In the genomic region with DNA sequence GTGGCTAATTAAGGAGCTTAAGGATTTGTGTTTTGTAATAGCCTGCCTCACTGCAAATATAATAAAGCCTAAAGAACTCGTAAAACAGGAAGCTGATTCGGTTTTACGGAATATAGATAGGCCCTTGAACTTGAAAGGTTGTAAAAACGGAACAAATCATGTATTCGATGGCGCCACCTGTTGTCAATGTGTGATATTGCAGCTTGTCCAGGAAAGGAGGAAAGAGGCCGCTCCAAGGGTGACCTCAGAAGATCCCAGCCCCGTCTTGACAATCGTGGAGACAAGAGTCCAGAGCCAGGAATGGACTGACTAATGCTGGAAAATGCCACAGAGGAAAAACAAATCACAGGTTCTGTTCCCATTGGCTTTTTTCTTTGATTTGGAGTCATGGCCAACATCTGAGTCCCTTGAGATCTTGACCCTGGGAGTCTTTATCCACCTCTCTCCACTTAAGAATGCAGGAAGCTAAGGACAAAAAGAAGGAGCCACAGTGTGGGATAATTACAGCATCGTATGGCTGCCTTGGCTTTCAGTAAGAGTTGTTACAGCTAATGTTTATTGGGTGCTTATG, we compare ENCODE assay signal across 8 cellular contexts. TPM values are rescaled to one million over a fixed set of nuclear protein-coding genes. Genes with fewer than 3 reads are reported as not detected.
DNase-seq lines count a peak whose midpoint lies in the region; ATAC-seq, FAIRE-seq and TF ChIP-seq lines count a peak whose summit lies in the region.

No MANE protein-coding gene starts in this region.

- ATAC-seq in GM12878 (peak; percentile 48), HG02840 (IDR thresholded peaks at IDR 0.05; ENCODE audit: low FRiP score, unreplicated experiment) (no peak), GM21825 (IDR thresholded peaks at IDR 0.05; ENCODE audit: unreplicated experiment) (no peak)

- no peaks in the 10 kb centered on the region for H3K9me3 ChIP-seq in GM12878 (replicated peaks; ENCODE audit: control insufficient read depth, insufficient read depth, low read length)

- SMC1A ChIA-PET in GM12878 (lab: Charles Lee; ENCODE audit: uncharacterized antibody, unreplicated experiment), result interaction anchor here (0.7 to 1.6 kb wide), 4 partner anchors 116 to 606 kb away, joined by 3 to 8 read pairs (median 4); no protein-coding TSS in a partner anchor

- H3K27ac ChIP-seq in GM12878 (ENCODE audit: control insufficient read depth, insufficient read depth), result no peak overlapping the region

- intact Hi-C loops in GM12878 (cut with micrococcal nuclease; ENCODE audit: unreplicated experiment), result loop anchor here (1.0 to 2.0 kb wide), 3 partner anchors 116 to 440 kb away; no protein-coding TSS in a partner anchor

- H3K27me3 ChIP-seq in GM12878 (replicated peaks in 1 of 2; ENCODE audit: control insufficient read depth in 2 of 2, insufficient read depth in 2 of 2, low read length in 1 of 2), result peaks cover 0 to under 1% of the 10 kb centered on the region in 2 experiments; a peak in 2 of 4 replicates

- POLR2A ChIA-PET in GM12878 (lab: Charles Lee), result no interaction called here

- TF ChIP-seq RAD21 in GM12878 (IDR thresholded peaks at IDR 0.05; ENCODE audit: insufficient read depth, low read depth, low read length), result peak; percentile 56; the same call in 1 of the 2 replicates

- no peak overlapping the region for H3K4me3 ChIP-seq in GM12878

- H3K4me1 ChIP-seq in GM12878 (ENCODE audit: control insufficient read depth, insufficient read depth, low read length), result no peaks in the 10 kb centered on the region

- peak; percentile 49 for FAIRE-seq in G401.6 (lab: Jason Lieb, UNC)
- peak; percentile 85 for FAIRE-seq in GM12878 (lab: Jason Lieb, UNC)

- peak; percentile 72 to 85 (median 73) for TF ChIP-seq CTCF in GM12878 (IDR thresholded peaks at IDR 0.05 in 2 of 3, conservative IDR thresholded peaks at IDR 0.05 in 1 of 3; ENCODE audit: control insufficient read depth in 2 of 3, extremely low read depth in 1 of 3, insufficient read depth in 1 of 3, low read depth in 3 of 3, low read length in 3 of 3)

- WGBS in GM12878 (ENCODE audit: insufficient coverage, insufficient replicate concordance, low lambda C conversion rate, missing lambda C conversion rate), result 1% methylated on average over 10 of the region's 10 CpGs

- no peak overlapping the region for H3K4me2 ChIP-seq in GM12878 (ENCODE audit: control insufficient read depth, insufficient read depth)

- peak; percentile 24 for DNase-seq in LHCN-M2 (ENCODE audit: low read depth)
- peak; percentile 70 for DNase-seq in SK-MEL-5 (ENCODE audit: low read depth, low spot score)
- DNase-seq in GM12878 (ENCODE audit: low read depth, low spot score), result peak; percentile 5
- DNase-seq in inferior parietal cortex (ENCODE audit: extremely low spot score), result peak; percentile 94
- DNase-seq in smooth muscle cell of the brain vasculature (ENCODE audit: low read depth, low spot score), result peak; percentile 36

- CTCF ChIA-PET in GM12878 (lab: Yijun Ruan, JAX), result interaction anchor here (0.7 to 2.9 kb wide), 16 partner anchors 9 to 684 kb away, joined by 3 to 15 read pairs (median 4); no protein-coding TSS in a partner anchor

- no peak overlapping the region for H2AFZ ChIP-seq in GM12878 (ENCODE audit: control insufficient read depth, low read depth, low read length)

- in situ Hi-C loops in SK-MEL-5 (cut with HindIII; ENCODE audit: low pct_unique_long_range_greater_than_20kb, low sequenced_read_pairs) (no loop called here), GM12878 (cut with MboI) (no loop called here)

- TF ChIP-seq EP300 in GM12878 (IDR thresholded peaks at IDR 0.05; ENCODE audit: borderline replicate concordance in 1 of 2, control insufficient read depth in 1 of 2, low read depth in 2 of 2, low read length in 2 of 2), result no peak

- H4K20me1 ChIP-seq in GM12878 (ENCODE audit: control insufficient read depth, insufficient read depth), result no peaks in the 10 kb centered on the region

- H3K9ac ChIP-seq in GM12878 (ENCODE audit: control insufficient read depth, insufficient read depth, low read length), result no peak overlapping the region

- no TSS peak for BruUV-seq in GM12878 (replicated peaks; lab: Mats Ljungman, UMichigan)

- no peaks in the 10 kb centered on the region for H3K79me2 ChIP-seq in GM12878 (ENCODE audit: control insufficient read depth, insufficient read depth, low read length)

- H3K36me3 ChIP-seq in GM12878 (ENCODE audit: control insufficient read depth in 2 of 2, insufficient read depth in 2 of 2, low read length in 1 of 2), result no peaks in the 10 kb centered on the region

- TF ChIP-seq POLR2A in GM12878 (IDR thresholded peaks at IDR 0.05; ENCODE audit: low read depth, low read length), result no peak

- RAD21 ChIA-PET in GM12878 (lab: Charles Lee; ENCODE audit: unreplicated experiment), result interaction anchor here (0.7 to 1.8 kb wide), 5 partner anchors 116 to 449 kb away, joined by 3 to 8 read pairs (median 5); no protein-coding TSS in a partner anchor

TF ChIP-seq in GM12878, 131 proteins besides CTCF, POLR2A, EP300 and RAD21:
- TF ChIP-seq SREBF1 (IDR thresholded peaks at IDR 0.05; ENCODE audit: low read length) (no peak), SMC3 (IDR thresholded peaks at IDR 0.05; ENCODE audit: borderline replicate concordance, low read length) (peak; percentile 67), ZZZ3 (IDR thresholded peaks at IDR 0.05; ENCODE audit: control insufficient read depth, insufficient read length, low read depth) (no peak)
- TF ChIP-seq, protein P1, sequence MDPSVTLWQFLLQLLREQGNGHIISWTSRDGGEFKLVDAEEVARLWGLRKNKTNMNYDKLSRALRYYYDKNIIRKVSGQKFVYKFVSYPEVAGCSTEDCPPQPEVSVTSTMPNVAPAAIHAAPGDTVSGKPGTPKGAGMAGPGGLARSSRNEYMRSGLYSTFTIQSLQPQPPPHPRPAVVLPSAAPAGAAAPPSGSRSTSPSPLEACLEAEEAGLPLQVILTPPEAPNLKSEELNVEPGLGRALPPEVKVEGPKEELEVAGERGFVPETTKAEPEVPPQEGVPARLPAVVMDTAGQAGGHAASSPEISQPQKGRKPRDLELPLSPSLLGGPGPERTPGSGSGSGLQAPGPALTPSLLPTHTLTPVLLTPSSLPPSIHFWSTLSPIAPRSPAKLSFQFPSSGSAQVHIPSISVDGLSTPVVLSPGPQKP (IDR thresholded peaks at IDR 0.05; ENCODE audit: low read depth, low read length), result no peak

RNA-seq across cellular contexts. Expression of gene IGSF21, which starts 7.0 kb away (rescaled TPM):
- total RNA-seq in LHCN-M2 (2014; rRNA removed), result not detected in 2 replicates
- not detected for polyA plus RNA-seq in LHCN-M2 (2012)
- total RNA-seq in SK-MEL-5 (2014; rRNA removed; shearing (Covaris generic)), result not detected in 2 replicates
- polyA plus RNA-seq in SK-MEL-5 (2015; cell fraction: cytosol; rRNA removed), result not detected in 2 replicates
- not detected in 2 replicates for polyA plus RNA-seq in SK-MEL-5 (2015; cell fraction: nucleus; rRNA removed)
- total RNA-seq in GM12878 (2013; cell fraction: nucleolus; rRNA removed), result 1.9 and 2.7 TPM in 2 replicates
- not detected in 2 replicates for total RNA-seq in GM12878 (2014; rRNA removed)
- total RNA-seq in GM12878 (2014; rRNA removed; fragmentation: Illumina TruSeq; extraction: Trizol), result not detected in 2 replicates
- not detected in 2 replicates for total RNA-seq in GM12878 (2021)
- polyA plus RNA-seq in GM12878 (2011; ENCODE audit: low read depth), result 0.16 TPM
- 0.29 and 0.49 TPM in 2 replicates for polyA plus RNA-seq in GM12878 (2011; rRNA removed)
- 0.72 and 0.99 TPM in 2 replicates for polyA plus RNA-seq in GM12878 (2011; cell fraction: cytosol; rRNA removed)
- polyA plus RNA-seq in GM12878 (2011; cell fraction: nucleus; rRNA removed), result 0.85 and 1.5 TPM in 2 replicates
- polyA plus RNA-seq in GM12878 (2012), result 0.30 and 0.51 TPM in 2 replicates
- polyA plus RNA-seq in GM12878 (2014; fragmentation: Illumina TruSeq; extraction: Trizol), result not detected in 2 replicates
- under 1 TPM in 1 of 2 experiments, not detected in 1; 0.03 TPM for polyA plus RNA-seq in GM12878 (2014; fragmentation: Nextera tagmentation; extraction: Ambion mirVana)
- 0.11 TPM in 1 of 2 replicates, not detected in the other for polyA plus RNA-seq in GM12878 (2014; rRNA removed)
- not detected for polyA plus RNA-seq in GM12878 (2016; fragmentation: Nextera tagmentation; extraction: Ambion mirVana)
- 0.37 and 1.6 TPM in 2 replicates for polyA minus RNA-seq in GM12878 (2011; rRNA and poly(A)+ RNA removed)
- polyA minus RNA-seq in GM12878 (2011; cell fraction: cytosol; rRNA and poly(A)+ RNA removed), result not detected in 2 replicates
- 0.36 TPM in 1 of 2 replicates, not detected in the other for polyA minus RNA-seq in GM12878 (2011; cell fraction: nucleus; rRNA and poly(A)+ RNA removed)

Comparison
In these comparisons a context has a peak if more than half of its experiments do, and no peak if none do; other contexts are left out.
1. DNase-seq: peak in every context shown above with its lines; median percentile 94 in inferior parietal cortex; 70 in SK-MEL-5; 36 in smooth muscle cell of the brain vasculature; 24 in LHCN-M2; 5 in GM12878.